In genomic region chr1:2396059-2396458, GRCh38 we compare ENCODE assay signal across 13 cellular contexts.
DNase-seq lines count a peak whose midpoint lies in the region; TF ChIP-seq lines count a peak whose summit lies in the region.
"Had no signal": no experiment of that assay in that cellular context is flagged by ENCODE, and none has a peak within 500 bp of the region (broad histone marks: within the 10 kb centered on the region; RNA-seq: fewer than 3 reads in every experiment).

No MANE protein-coding gene starts in this region.

- no peaks in the 10 kb centered on the region for H3K27me3 ChIP-seq in Loucy (ENCODE audit: insufficient read depth, low read length, poor library complexity, severe bottlenecking)
- H3K27me3 ChIP-seq: BLaER1 had no signal

- no peak for DNase-seq in nephron progenitor cell
- no peak for DNase-seq in AG20443 (ENCODE audit: low spot score)
- DNase-seq in T-helper 2 cell, result no peak
- no peak for DNase-seq in NCI-H69 (lab: John Stamatoyannopoulos, UW)
- DNase-seq: AML-193; CD4-positive, CD25-positive, alpha-beta regulatory T cell; DMS53; GF-D8 had no signal

- peaks cover 8% of the 10 kb centered on the region for H3K27me3 Mint-ChIP-seq in nephron progenitor cell (ENCODE audit: low read depth, poor library complexity)
- H3K27me3 Mint-ChIP-seq: CD4-positive, CD25-positive, alpha-beta regulatory T cell had no signal

- no peak overlapping the region for H2AFZ ChIP-seq in Loucy (ENCODE audit: low read length)

- peaks cover 24% of the 10 kb centered on the region for H4K20me1 ChIP-seq in Loucy (ENCODE audit: insufficient read depth, low read length, poor library complexity, severe bottlenecking)

- peaks cover 30% of the 10 kb centered on the region; the same call in 1 of the 2 replicates for H3K36me3 ChIP-seq in Loucy (ENCODE audit: insufficient read depth, low read length)

- peaks cover 21% of the 10 kb centered on the region for H3K4me1 Mint-ChIP-seq in nephron progenitor cell

- H3K9ac ChIP-seq in Loucy (ENCODE audit: low read depth, low read length, poor library complexity, severe bottlenecking), result peak overlapping the region; percentile 35
- H3K9ac ChIP-seq: BLaER1 had no signal

- peaks cover 45% of the 10 kb centered on the region for H3K79me2 ChIP-seq in Loucy (ENCODE audit: insufficient read depth, low read length)

- peaks cover 51% of the 10 kb centered on the region for H3K36me3 Mint-ChIP-seq in nephron progenitor cell (ENCODE audit: low read depth)

- no peak overlapping the region for H3K4me3 ChIP-seq in Loucy (ENCODE audit: low read length, poor library complexity, severe bottlenecking)
- H3K4me3 ChIP-seq: A549, BLaER1, HAP-1 had no signal

- H3K27ac Mint-ChIP-seq in nephron progenitor cell, result peak overlapping the region; percentile 59

- H3F3A ChIP-seq in Loucy (ENCODE audit: low read depth), result no peaks in the 10 kb centered on the region

- no peaks in the 10 kb centered on the region for H3K9me3 Mint-ChIP-seq in nephron progenitor cell
- H3K9me3 Mint-ChIP-seq: CD4-positive, CD25-positive, alpha-beta regulatory T cell had no signal

- peak overlapping the region; percentile 26; the same call in 1 of the 2 replicates for H3K27ac ChIP-seq in VCaP
- H3K27ac ChIP-seq: A549 had no signal

- no peak overlapping the region for H3K4me2 ChIP-seq in Loucy (ENCODE audit: low read depth, low read length, poor library complexity, severe bottlenecking)
- H3K4me2 ChIP-seq: A549, BLaER1 had no signal

- no peaks in the 10 kb centered on the region for H3K9me2 ChIP-seq in Loucy (replicated peaks; ENCODE audit: low read depth, low read length)

- H3K9me3 ChIP-seq in Loucy (ENCODE audit: insufficient read depth, low read depth, low read length), result no peaks in the 10 kb centered on the region
- H3K9me3 ChIP-seq: A549, BLaER1, HAP-1 had no signal

- TF ChIP-seq CTCF in Loucy (conservative IDR thresholded peaks at IDR 0.05; ENCODE audit: low read length) (no peak), VCaP (conservative IDR thresholded peaks at IDR 0.05) (no peak), nephron progenitor cell (IDR thresholded peaks at IDR 0.05) (no peak)

- H3K4me3 Mint-ChIP-seq in nephron progenitor cell, result no peak overlapping the region

- peaks cover 18% of the 10 kb centered on the region for H3K4me1 ChIP-seq in Loucy (ENCODE audit: insufficient read depth, low read length, poor library complexity, severe bottlenecking)
